In genomic region chr6:149922091-149922490, GRCh38 we compare ENCODE assay signal across 8 cellular contexts. TPM values are rescaled to one million over a fixed set of nuclear protein-coding genes. Genes with fewer than 3 reads are reported as not detected.
A peak's percentile ranks its signal among the peaks of the same experiment; 100 is the strongest.
DNase-seq lines count a peak whose midpoint lies in the region; ATAC-seq, FAIRE-seq and TF ChIP-seq lines count a peak whose summit lies in the region.
"Not testable (repeated sequence)": the region's sequence is repeated elsewhere in the genome, so short reads cannot be mapped to it uniquely, and the experiment has no call there.
"Had no signal": no experiment of that assay in that cellular context is flagged by ENCODE, and none has a peak within 500 bp of the region (broad histone marks: within the 10 kb centered on the region; RNA-seq: fewer than 3 reads in every experiment).

No MANE protein-coding gene starts in this region.

- dilution Hi-C loops in mammary epithelial cell (cut with HindIII; ENCODE audit: low sequenced_read_pairs): not testable (repeated sequence)

- peak overlapping the region; percentile 79 for H3K4me2 ChIP-seq in A549
- H3K4me2 ChIP-seq in mammary epithelial cell (ENCODE audit: insufficient read depth, low read depth, low read length): peak overlapping the region; percentile 96
- not testable (repeated sequence) for H3K4me2 ChIP-seq in neuronal stem cell (ENCODE audit: insufficient read depth, low read length, poor library complexity, severe bottlenecking)

- H2BK12ac ChIP-seq in neuronal stem cell (ENCODE audit: low read length): not testable (repeated sequence)

- H3K14ac ChIP-seq in neuronal stem cell (ENCODE audit: low read length): not testable (repeated sequence)

- H3K9me3 ChIP-seq in A549; mammary epithelial cell (replicated peaks; ENCODE audit: insufficient read depth, low read length); iPS-18c (ENCODE audit: control insufficient read depth, insufficient read depth, low read length); neuronal stem cell (replicated peaks in 1 of 2; ENCODE audit: control insufficient read depth in 2 of 2, insufficient read depth in 1 of 2, low read depth in 1 of 2, low read length in 2 of 2): not testable (repeated sequence)

- H4K8ac ChIP-seq in neuronal stem cell (ENCODE audit: low read depth, low read length): not testable (repeated sequence)

- not testable (repeated sequence) for H3K36me3 ChIP-seq in mammary epithelial cell (ENCODE audit: insufficient read depth, low read length); neuronal stem cell (replicated peaks in 1 of 2; ENCODE audit: control insufficient read depth in 2 of 2, insufficient read depth in 2 of 2, low read length in 2 of 2)

- H3K9ac ChIP-seq in mammary epithelial cell (ENCODE audit: insufficient read depth, low read length); neuronal stem cell (ENCODE audit: low read depth, low read length, poor library complexity): not testable (repeated sequence)

- CTCF ChIA-PET in A549 (lab: Yijun Ruan, JAX): interaction anchor here (1.0 to 1.1 kb wide), 4 partner anchors 27 to 87 kb away, joined by 3 to 6 read pairs (median 3); no protein-coding TSS in a partner anchor
- CTCF ChIA-PET in activated CD4-positive, alpha-beta memory T cell treated with anti-CD3 and anti-CD28 coated beads for 36 hours (lab: Charles Lee); mammary epithelial cell (lab: Charles Lee; ENCODE audit: low non-redundant PET): not testable (repeated sequence)

- H3K4me3 Mint-ChIP-seq in HFFc6: peak overlapping the region; percentile 87
- peak overlapping the region; percentile 4 for H3K4me3 Mint-ChIP-seq in activated CD4-positive, alpha-beta memory T cell treated with anti-CD3 and anti-CD28 coated beads for 36 hours

- peaks cover 20% of the 10 kb centered on the region for H3K4me1 Mint-ChIP-seq in HFFc6 (ENCODE audit: low read depth)
- peaks cover 26% of the 10 kb centered on the region for H3K4me1 Mint-ChIP-seq in activated CD4-positive, alpha-beta memory T cell treated with anti-CD3 and anti-CD28 coated beads for 36 hours (ENCODE audit: low read depth)

- H3K4me3 ChIP-seq in A549 (peak overlapping the region; percentile 65), mammary epithelial cell (replicated peaks in 1 of 3; ENCODE audit: insufficient read depth in 1 of 3, low read depth in 2 of 3, low read length in 3 of 3) (peak overlapping the region; percentile 58 to 89 (median 67)), iPS-18c (ENCODE audit: insufficient read depth, low read depth, low read length) (peak overlapping the region; percentile 73), neuronal stem cell (ENCODE audit: low read length in 2 of 2) (peak overlapping the region; percentile 56 to 82)

- H3K23ac ChIP-seq in neuronal stem cell (ENCODE audit: low read depth, low read length, poor library complexity): not testable (repeated sequence)

- not testable (repeated sequence) for H3K27ac Mint-ChIP-seq in HFFc6; activated CD4-positive, alpha-beta memory T cell treated with anti-CD3 and anti-CD28 coated beads for 36 hours

- H3K4ac ChIP-seq in neuronal stem cell (ENCODE audit: low read length): not testable (repeated sequence)

- in situ Hi-C loops in mammary epithelial cell (cut with MboI; ENCODE audit: low sequenced_read_pairs in 2 of 2): loop anchor here (5.0 to 25.0 kb wide), 3 partner anchors 80 to 360 kb away; partner anchors contain the start of genes GINM1 (in 1 of the 2) and LATS1 (in 1 of the 2)

- TF ChIP-seq EP300 in A549 (IDR thresholded peaks at IDR 0.05): not testable (repeated sequence)

- not testable (repeated sequence) for H2AFZ ChIP-seq in mammary epithelial cell (ENCODE audit: low read depth, low read length)
- H2AFZ ChIP-seq in neuronal stem cell (ENCODE audit: low read length): peak overlapping the region; percentile 98

- H3K79me2 ChIP-seq in mammary epithelial cell (ENCODE audit: insufficient read depth, low read length): not testable (repeated sequence)

- H3K27me3 ChIP-seq in mammary epithelial cell (ENCODE audit: insufficient read depth, low read length): not testable (repeated sequence)
- H3K27me3 ChIP-seq in neuronal stem cell (ENCODE audit: control insufficient read depth in 3 of 3, insufficient read depth in 3 of 3, low read depth in 1 of 3, low read length in 3 of 3): peaks cover 27 to 75% (median 59%) of the 10 kb centered on the region in 3 experiments

- not testable (repeated sequence) for H2BK5ac ChIP-seq in neuronal stem cell (ENCODE audit: low read length)

- BruUV-seq in mammary epithelial cell (replicated peaks; lab: Mats Ljungman, UMichigan): not testable (repeated sequence)

- intact Hi-C loops in activated CD4-positive, alpha-beta memory T cell treated with anti-CD3 and anti-CD28 coated beads for 36 hours (cut with micrococcal nuclease): loop anchor here (5.0 kb wide), 2 partner anchors 205 to 375 kb away; partner anchors contain the start of genes LATS1 and PPIL4
- intact Hi-C loops in mammary epithelial cell (cut with micrococcal nuclease): loop anchor here (2.0 kb wide), 2 partner anchors 31 to 57 kb away; partner anchors contain the start of gene LRP11

- not testable (repeated sequence) for H4K20me1 ChIP-seq in mammary epithelial cell (ENCODE audit: insufficient read depth, low read length)

- peak overlapping the region in 1 of 2 experiments; percentile 85; a peak in 3 of 6 replicates for H3K27ac ChIP-seq in A549
- H3K27ac ChIP-seq in mammary epithelial cell (ENCODE audit: insufficient read depth, low read depth, low read length); neuronal stem cell (replicated peaks; ENCODE audit: low read length): not testable (repeated sequence)

- not testable (repeated sequence) for H2AK5ac ChIP-seq in neuronal stem cell (ENCODE audit: low read depth, low read length)

- not testable (repeated sequence) for H3K79me1 ChIP-seq in neuronal stem cell (ENCODE audit: low read depth, low read length)

- TF ChIP-seq RAD21 in A549 (conservative IDR thresholded peaks at IDR 0.05 in 1 of 2, IDR thresholded peaks at IDR 0.05 in 1 of 2): not testable (repeated sequence)

- 92% methylated on average over 5 of the region's 5 CpGs for WGBS in A549 (ENCODE audit: missing lambda C conversion rate)
- WGBS in mammary epithelial cell (ENCODE audit: low coverage, missing lambda C conversion rate): no CpG with 5 or more reads among the region's 5 CpGs
- no CpG with 5 or more reads among the region's 5 CpGs for WGBS in neuronal stem cell (ENCODE audit: extremely low coverage in 2 of 2, insufficient read length in 2 of 2, insufficient replicate concordance in 1 of 2), 2 donors

- H2BK15ac ChIP-seq in neuronal stem cell (ENCODE audit: low read length): not testable (repeated sequence)

- TF ChIP-seq POLR2A in A549 (IDR thresholded peaks at IDR 0.05; ENCODE audit: low read length): not testable (repeated sequence)

- H3K4me1 ChIP-seq in A549: peaks cover 11% of the 10 kb centered on the region; the same call in 1 of the 3 replicates
- peaks cover 23% of the 10 kb centered on the region for H3K4me1 ChIP-seq in mammary epithelial cell (ENCODE audit: insufficient read depth, low read length)
- H3K4me1 ChIP-seq in neuronal stem cell (ENCODE audit: control insufficient read depth in 2 of 2, insufficient read depth in 1 of 2, low read depth in 1 of 2, low read length in 2 of 2): not testable (repeated sequence)

- not testable (repeated sequence) for H4K91ac ChIP-seq in neuronal stem cell (ENCODE audit: low read depth, low read length, poor library complexity)

- not testable (repeated sequence) for H2BK120ac ChIP-seq in neuronal stem cell (ENCODE audit: low read depth, low read length)

- not testable (repeated sequence) for H3K18ac ChIP-seq in neuronal stem cell (ENCODE audit: low read length)

- DNase-seq in A549 (ENCODE audit: low read depth in 1 of 2, low spot score in 1 of 2); HFFc6; activated CD4-positive, alpha-beta memory T cell treated with anti-CD3 and anti-CD28 coated beads for 36 hours; mammary epithelial cell; neuronal stem cell (ENCODE audit: low spot score): not testable (repeated sequence)

- H3K9me3 Mint-ChIP-seq in HFFc6; activated CD4-positive, alpha-beta memory T cell treated with anti-CD3 and anti-CD28 coated beads for 36 hours: not testable (repeated sequence)

- not testable (repeated sequence) for H3K36me3 Mint-ChIP-seq in HFFc6 (ENCODE audit: low read depth); activated CD4-positive, alpha-beta memory T cell treated with anti-CD3 and anti-CD28 coated beads for 36 hours

- TF ChIP-seq CTCF in A549 (IDR thresholded peaks at IDR 0.05); HFFc6 (IDR thresholded peaks at IDR 0.05); mammary epithelial cell (conservative IDR thresholded peaks at IDR 0.05 in 1 of 2, IDR thresholded peaks at IDR 0.05 in 1 of 2; ENCODE audit: extremely low read depth in 1 of 2, insufficient read depth in 1 of 2, low read depth in 1 of 2, low read length in 2 of 2): not testable (repeated sequence)

- POLR2A ChIA-PET in A549 (lab: Yijun Ruan, JAX); activated CD4-positive, alpha-beta memory T cell treated with anti-CD3 and anti-CD28 coated beads for 36 hours (lab: Charles Lee): not testable (repeated sequence)

- H3K27me3 Mint-ChIP-seq in HFFc6 (ENCODE audit: insufficient read depth): peaks cover 27% of the 10 kb centered on the region
- peaks cover 58% of the 10 kb centered on the region for H3K27me3 Mint-ChIP-seq in activated CD4-positive, alpha-beta memory T cell treated with anti-CD3 and anti-CD28 coated beads for 36 hours

- ATAC-seq in A549: not testable (repeated sequence)

- not testable (repeated sequence) for FAIRE-seq in A549 (lab: Jason Lieb, UNC)

RNA-seq across cellular contexts. Expression of gene RAET1G, which starts 0.8 kb away (rescaled TPM):
- polyA plus RNA-seq in A549 (2011; rRNA removed) (10.1 and 14.6 TPM in 2 replicates), A549 (2017; fragmentation: RNase III; extraction: RNeasy Plus Mini Kit Qiagen cat#74134 plus additional on column Dnase treatment) (15.5 to 29.8 TPM (median 24.4 TPM) in 3 replicates), mammary epithelial cell (32.3 TPM)
- 7.5 and 8.2 TPM in 2 replicates for polyA plus RNA-seq in A549 (2012; cell fraction: cytosol; rRNA removed)
- 10.8 and 11.0 TPM in 2 replicates for polyA plus RNA-seq in A549 (2012; cell fraction: nucleus; rRNA removed)
- polyA minus RNA-seq in A549 (2011; rRNA and poly(A)+ RNA removed): 4.9 and 6.5 TPM in 2 replicates
- 1 to 10 TPM in 2 of 6 experiments, under 1 TPM in 4; 0.64 to 1.1 (median 0.83) TPM for total RNA-seq in HFFc6 (2021; fragmentation: NEBNext Ultra II Directional; extraction: Animal tissue kit (Norgen Biotek cat#: 25700))
- total RNA-seq in activated CD4-positive, alpha-beta memory T cell treated with anti-CD3 and anti-CD28 coated beads for 36 hours: not detected
- total RNA-seq in mammary epithelial cell: 10 to 100 TPM in 1 of 2 donors, 1 to 10 TPM in 1; 6.3 to 28.8 TPM
- polyA minus RNA-seq in mammary epithelial cell: 3.1 TPM
- polyA plus RNA-seq in neuronal stem cell (2013, experiment 1 of 2): 0.04 TPM
- polyA plus RNA-seq in neuronal stem cell (2013, experiment 2 of 2): not detected
- total RNA-seq: activated CD8-positive, alpha-beta memory T cell treated with anti-CD3 and anti-CD28 coated beads, Interleukin-2, amount 10 ng/mL, durations not matched to agents 7 days and 5 days; transverse colon had no signal

RNA-seq across cellular contexts. Expression of gene ULBP2, which starts 19.7 kb away (rescaled TPM):
- polyA plus RNA-seq in A549 (2011; rRNA removed) (2.7 and 3.2 TPM in 2 replicates), A549 (2017; fragmentation: RNase III; extraction: RNeasy Plus Mini Kit Qiagen cat#74134 plus additional on column Dnase treatment) (4.2 to 5.0 TPM (median 4.5 TPM) in 3 replicates), mammary epithelial cell (20.7 TPM)
- 2.0 TPM in 2 replicates for polyA plus RNA-seq in A549 (2012; cell fraction: cytosol; rRNA removed)
- polyA plus RNA-seq in A549 (2012; cell fraction: nucleus; rRNA removed): 1.8 and 2.2 TPM in 2 replicates
- polyA minus RNA-seq in A549 (2011; rRNA and poly(A)+ RNA removed): 0.39 and 1.4 TPM in 2 replicates
- 10 to 100 TPM; 16.2 to 23.2 (median 19.4) TPM for total RNA-seq in HFFc6 (2021; fragmentation: NEBNext Ultra II Directional; extraction: Animal tissue kit (Norgen Biotek cat#: 25700))
- total RNA-seq in activated CD4-positive, alpha-beta memory T cell treated with anti-CD3 and anti-CD28 coated beads for 36 hours: 1 to 10 TPM in 1 of 2 experiments, under 1 TPM in 1; 0.90 to 1.2 TPM
- total RNA-seq in mammary epithelial cell: 10 to 100 TPM; 12.9 to 14.5 TPM
- 1.7 TPM for polyA minus RNA-seq in mammary epithelial cell
- not detected for polyA plus RNA-seq in neuronal stem cell (2013, experiment 1 of 2)
- 0.03 TPM for polyA plus RNA-seq in neuronal stem cell (2013, experiment 2 of 2)
- total RNA-seq: transverse colon had no signal

RNA-seq across cellular contexts. Expression of gene RAET1E, which starts 24.2 kb away (rescaled TPM):
- polyA plus RNA-seq in A549 (2011; rRNA removed) (2.8 and 4.2 TPM in 2 replicates), A549 (2017; fragmentation: RNase III; extraction: RNeasy Plus Mini Kit Qiagen cat#74134 plus additional on column Dnase treatment) (3.3 to 5.4 TPM (median 4.5 TPM) in 3 replicates), mammary epithelial cell (18.5 TPM)
- polyA plus RNA-seq in A549 (2012; cell fraction: cytosol; rRNA removed): 0.66 and 0.98 TPM in 2 replicates
- polyA plus RNA-seq in A549 (2012; cell fraction: nucleus; rRNA removed): 0.32 and 1.1 TPM in 2 replicates
- polyA minus RNA-seq in A549 (2011; rRNA and poly(A)+ RNA removed): 0.44 and 2.6 TPM in 2 replicates
- under 1 TPM in 5 of 6 experiments, not detected in 1; 0.14 to 0.41 (median 0.26) TPM for total RNA-seq in HFFc6 (2021; fragmentation: NEBNext Ultra II Directional; extraction: Animal tissue kit (Norgen Biotek cat#: 25700))
- not detected for total RNA-seq in activated CD4-positive, alpha-beta memory T cell treated with anti-CD3 and anti-CD28 coated beads for 36 hours
- total RNA-seq in mammary epithelial cell: 10 to 100 TPM in 1 of 2 donors, 1 to 10 TPM in 1; 9.2 to 15.0 TPM
- polyA minus RNA-seq in mammary epithelial cell: not detected
- polyA plus RNA-seq in neuronal stem cell (2013, experiment 1 of 2): not detected
- not detected for polyA plus RNA-seq in neuronal stem cell (2013, experiment 2 of 2)
- total RNA-seq: activated CD8-positive, alpha-beta memory T cell treated with anti-CD3 and anti-CD28 coated beads, Interleukin-2, amount 10 ng/mL, durations not matched to agents 7 days and 5 days; transverse colon had no signal

RNA-seq across cellular contexts. Expression of gene ULBP1, which starts 41.7 kb away (rescaled TPM):
- polyA plus RNA-seq in A549 (2011; rRNA removed): 5.7 and 6.6 TPM in 2 replicates
- 0.67 and 0.70 TPM in 2 replicates for polyA plus RNA-seq in A549 (2012; cell fraction: cytosol; rRNA removed)
- 0.31 and 0.36 TPM in 2 replicates for polyA plus RNA-seq in A549 (2012; cell fraction: nucleus; rRNA removed)
- polyA plus RNA-seq in A549 (2017; fragmentation: RNase III; extraction: RNeasy Plus Mini Kit Qiagen cat#74134 plus additional on column Dnase treatment): 0.89 to 1.2 TPM (median 1.1 TPM) in 3 replicates
- 1.4 TPM in 2 replicates for polyA minus RNA-seq in A549 (2011; rRNA and poly(A)+ RNA removed)
- 10 to 100 TPM in 2 of 6 experiments, 1 to 10 TPM in 4; 8.6 to 12.7 (median 9.8) TPM for total RNA-seq in HFFc6 (2021; fragmentation: NEBNext Ultra II Directional; extraction: Animal tissue kit (Norgen Biotek cat#: 25700))
- total RNA-seq in activated CD4-positive, alpha-beta memory T cell treated with anti-CD3 and anti-CD28 coated beads for 36 hours: 1 to 10 TPM; 1.8 to 2.2 TPM
- 10 to 100 TPM in 1 of 2 donors, 1 to 10 TPM in 1; 5.2 to 23.5 TPM for total RNA-seq in mammary epithelial cell
- polyA plus RNA-seq in mammary epithelial cell: 1.3 TPM
- polyA minus RNA-seq in mammary epithelial cell: not detected
- 2.0 TPM for polyA plus RNA-seq in neuronal stem cell (2013, experiment 1 of 2)
- 2.1 TPM for polyA plus RNA-seq in neuronal stem cell (2013, experiment 2 of 2)
- total RNA-seq: transverse colon had no signal

RNA-seq across cellular contexts. Expression of gene LRP11, which starts 57.9 kb away (rescaled TPM):
- polyA plus RNA-seq in A549 (2011; rRNA removed) (57.7 and 59.2 TPM in 2 replicates), A549 (2017; fragmentation: RNase III; extraction: RNeasy Plus Mini Kit Qiagen cat#74134 plus additional on column Dnase treatment) (37.4 to 53.8 TPM (median 48.9 TPM) in 3 replicates), mammary epithelial cell (35.9 TPM)
- polyA plus RNA-seq in A549 (2012; cell fraction: cytosol; rRNA removed): 21.1 and 28.5 TPM in 2 replicates
- 18.2 and 23.9 TPM in 2 replicates for polyA plus RNA-seq in A549 (2012; cell fraction: nucleus; rRNA removed)
- 78.1 and 98.4 TPM in 2 replicates for polyA minus RNA-seq in A549 (2011; rRNA and poly(A)+ RNA removed)
- 10 to 100 TPM; 27.4 to 34.6 (median 30.4) TPM for total RNA-seq in HFFc6 (2021; fragmentation: NEBNext Ultra II Directional; extraction: Animal tissue kit (Norgen Biotek cat#: 25700))
- total RNA-seq in activated CD4-positive, alpha-beta memory T cell treated with anti-CD3 and anti-CD28 coated beads for 36 hours: 1 to 10 TPM; 6.7 to 7.2 TPM
- 10 to 100 TPM; 67.5 to 71.3 TPM for total RNA-seq in mammary epithelial cell
- polyA minus RNA-seq in mammary epithelial cell: 57.5 TPM
- polyA plus RNA-seq in neuronal stem cell (2013, experiment 1 of 2): 4.7 TPM
- 4.9 TPM for polyA plus RNA-seq in neuronal stem cell (2013, experiment 2 of 2)

Comparison
In these comparisons a context has a peak if more than half of its experiments do, and no peak if none do; other contexts are left out.
1. RNA of gene ULBP2, which starts 19.7 kb away (total RNA-seq): 16.2 to 23.2 TPM in HFFc6 and 12.9 to 14.5 TPM in mammary epithelial cell; 0.90 to 1.2 TPM in activated CD4-positive, alpha-beta memory T cell treated with anti-CD3 and anti-CD28 coated beads for 36 hours; every median in the first group is over 4 times any median in the second.
2. RNA of gene RAET1E, which starts 24.2 kb away (total RNA-seq): 9.2 to 15.0 TPM in mammary epithelial cell; 0.14 to 0.41 TPM in HFFc6 and not detected in activated CD4-positive, alpha-beta memory T cell treated with anti-CD3 and anti-CD28 coated beads for 36 hours; every median in the first group is over 4 times any median in the second.
3. Peak in every context shown above with its lines, with median percentiles within 50 percentile points of each other: H3K4me3 ChIP-seq.